ENCODE assay signal across 19 cellular contexts in the genomic region with DNA sequence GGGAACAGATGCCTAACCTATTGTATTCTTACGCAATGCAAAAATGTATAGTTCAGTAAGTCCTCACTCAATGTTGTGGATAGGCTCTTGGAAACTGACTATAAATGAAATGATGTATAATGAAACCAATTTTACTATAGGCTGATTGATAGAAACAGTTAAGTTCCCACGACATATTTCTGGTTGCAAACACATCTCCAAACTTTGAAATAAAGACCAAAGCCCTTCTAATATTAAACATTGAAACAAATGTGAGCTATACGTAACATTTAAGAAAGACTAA. TPM values are rescaled to one million over a fixed set of nuclear protein-coding genes. Genes with fewer than 3 reads are reported as not detected.
A peak's percentile ranks its signal among the peaks of the same experiment; 100 is the strongest.
DNase-seq lines count a peak whose midpoint lies in the region; ATAC-seq and TF ChIP-seq lines count a peak whose summit lies in the region.
"Had no signal": no experiment of that assay in that cellular context is flagged by ENCODE, and none has a peak within 500 bp of the region (broad histone marks: within the 10 kb centered on the region; RNA-seq: fewer than 3 reads in every experiment).

No MANE protein-coding gene starts in this region.

- H3K9me3 ChIP-seq in MM.1S (replicated peaks; ENCODE audit: insufficient read depth, low read length): no peaks in the 10 kb centered on the region
- H3K9me3 ChIP-seq: gastroesophageal sphincter, prostate gland, upper lobe of left lung had no signal

- H3K27me3 Mint-ChIP-seq in activated CD8-positive, alpha-beta T cell treated with anti-CD3 and anti-CD28 coated beads for 36 hours: peaks cover 5% of the 10 kb centered on the region

- no peaks in the 10 kb centered on the region for H3F3A ChIP-seq in MM.1S (ENCODE audit: insufficient read depth, low read length)

- no peaks in the 10 kb centered on the region for H3K27me3 ChIP-seq in MM.1S (replicated peaks; ENCODE audit: insufficient read depth, low read length)
- H3K27me3 ChIP-seq: upper lobe of left lung had no signal

- POLR2A ChIA-PET in activated CD8-positive, alpha-beta T cell treated with anti-CD3 and anti-CD28 coated beads for 36 hours (lab: Charles Lee): no interaction called here

- CTCF ChIA-PET in activated CD8-positive, alpha-beta T cell treated with anti-CD3 and anti-CD28 coated beads for 36 hours (lab: Charles Lee): interaction anchor here (1.3 kb wide), 1 partner anchor 9 kb away, joined by 3 read pairs; no protein-coding TSS in a partner anchor

- no peak overlapping the region for H3K4me2 ChIP-seq in MM.1S (ENCODE audit: low read depth, low read length)

- no peaks in the 10 kb centered on the region for H3K9me3 Mint-ChIP-seq in activated CD8-positive, alpha-beta T cell treated with anti-CD3 and anti-CD28 coated beads for 36 hours

- H3K4me3 Mint-ChIP-seq in activated CD8-positive, alpha-beta T cell treated with anti-CD3 and anti-CD28 coated beads for 36 hours: no peak overlapping the region
- H3K4me3 Mint-ChIP-seq: nephron had no signal

- no peak overlapping the region for H3K4me3 ChIP-seq in MM.1S (ENCODE audit: low read length)
- H3K4me3 ChIP-seq: gastroesophageal sphincter, prostate gland, upper lobe of left lung had no signal

- no peak for DNase-seq in activated CD8-positive, alpha-beta T cell treated with anti-CD3 and anti-CD28 coated beads for 36 hours
- DNase-seq in pons (ENCODE audit: low spot score): no peak
- DNase-seq in NCI-H1092 (lab: John Stamatoyannopoulos, UW): no peak
- DNase-seq in MM.1S: no peak
- DNase-seq: activated CD8-positive, alpha-beta memory T cell treated with anti-CD3 and anti-CD28 coated beads, Interleukin-2, amount 50 U/mL, for 48 hours; caudate nucleus; Kasumi-1; left colon; NCI-H1105 treated with DMSO at 0.1 percent for 48 hours; NCI-H2107; NCI-H510A treated with DMSO at 0.1 percent for 48 hours; stimulated activated CD4-positive, alpha-beta T cell treated with anti-CD3 and anti-CD28 coated beads, Interleukin-2, amount 100 ng/mL, for 48 hours; upper lobe of left lung had no signal

- TF ChIP-seq CTCF in activated CD8-positive, alpha-beta T cell treated with anti-CD3 and anti-CD28 coated beads for 36 hours (IDR thresholded peaks at IDR 0.05): no peak
- TF ChIP-seq CTCF in MM.1S (IDR thresholded peaks at IDR 0.05; ENCODE audit: low read length): no peak

- H2AFZ ChIP-seq in MM.1S (ENCODE audit: low read length): no peak overlapping the region

- H4K20me1 ChIP-seq in MM.1S (ENCODE audit: insufficient read depth, low read length): no peaks in the 10 kb centered on the region

- no peak overlapping the region for H3K9ac ChIP-seq in MM.1S (ENCODE audit: low read length)

- no peaks in the 10 kb centered on the region for H3K9me2 ChIP-seq in MM.1S (replicated peaks; ENCODE audit: insufficient read depth, low read length)

- no peaks in the 10 kb centered on the region for H3K36me3 Mint-ChIP-seq in activated CD8-positive, alpha-beta T cell treated with anti-CD3 and anti-CD28 coated beads for 36 hours (ENCODE audit: low read depth)

- ATAC-seq in GM18511 (IDR thresholded peaks at IDR 0.05; ENCODE audit: unreplicated experiment): peak; percentile 38
- ATAC-seq in GM21360 (IDR thresholded peaks at IDR 0.05; ENCODE audit: unreplicated experiment): peak; percentile 30
- peak; percentile 26 for ATAC-seq in HG03135 (IDR thresholded peaks at IDR 0.05; ENCODE audit: unreplicated experiment)
- ATAC-seq in activated CD8-positive, alpha-beta T cell treated with anti-CD3 and anti-CD28 coated beads for 36 hours: no peak
- ATAC-seq: gastroesophageal sphincter, left colon had no signal

- no peak overlapping the region for H3K27ac ChIP-seq in MM.1S (ENCODE audit: low read length)
- H3K27ac ChIP-seq: gastroesophageal sphincter, prostate gland, upper lobe of left lung had no signal

- 0 out of 2 replicates have a peak, but pooled peaks cover 3% of the 10 kb centered on the region for H3K79me2 ChIP-seq in MM.1S (ENCODE audit: low read length)

- H3K36me3 ChIP-seq in MM.1S (replicated peaks; ENCODE audit: insufficient read depth, low read length): no peaks in the 10 kb centered on the region
- H3K36me3 ChIP-seq: gastroesophageal sphincter, prostate gland, upper lobe of left lung had no signal

- peaks cover 16% of the 10 kb centered on the region for H3K4me1 Mint-ChIP-seq in activated CD8-positive, alpha-beta T cell treated with anti-CD3 and anti-CD28 coated beads for 36 hours (ENCODE audit: low read depth)

- H3K27ac Mint-ChIP-seq in activated CD8-positive, alpha-beta T cell treated with anti-CD3 and anti-CD28 coated beads for 36 hours: peak overlapping the region; percentile 27
- H3K27ac Mint-ChIP-seq: nephron had no signal

- H3K4me1 ChIP-seq in MM.1S (ENCODE audit: low read length): peaks cover 11% of the 10 kb centered on the region
- H3K4me1 ChIP-seq: gastroesophageal sphincter, prostate gland had no signal

- intact Hi-C loops in activated CD8-positive, alpha-beta T cell treated with anti-CD3 and anti-CD28 coated beads for 36 hours (cut with micrococcal nuclease): no loop called here

RNA-seq across cellular contexts. Expression of a gene that starts 29.1 kb away (rescaled TPM):
- total RNA-seq in activated CD8-positive, alpha-beta T cell treated with anti-CD3 and anti-CD28 coated beads for 36 hours: 1 to 10 TPM; 2.7 to 3.2 TPM
